In genomic region chr12:128849802-128850201, GRCh38 we compare ENCODE assay signal across 2 cellular contexts.
A peak's percentile ranks its signal among the peaks of the same experiment; 100 is the strongest.
TF ChIP-seq lines count a peak whose summit lies in the region.

No MANE protein-coding gene starts in this region.

TF ChIP-seq in GM12878, 131 proteins besides CTCF, POLR2A, EP300 and RAD21:
- TF ChIP-seq SRF (IDR thresholded peaks at IDR 0.05; ENCODE audit: low read depth in 2 of 2, low read length in 2 of 2) (peak in 1 of 2 experiments; percentile 56; a peak in 1 of 4 replicates), YY1 (IDR thresholded peaks at IDR 0.05; ENCODE audit: low read depth, low read length) (peak; percentile 54; the same call in 1 of the 2 replicates)

TF ChIP-seq in H1, 55 proteins besides CTCF, POLR2A, EP300 and RAD21:
- peak; percentile 60 for TF ChIP-seq SRF (IDR thresholded peaks at IDR 0.05; ENCODE audit: low read depth, low read length)
TF ChIP-seq in H1: peak in this region for 1; not testable (repeated sequence) for 54.
